ENCODE assay signal across 8 cellular contexts in genomic region chr11:82899957-82900276, GRCh38. TPM values are rescaled to one million over a fixed set of nuclear protein-coding genes. Genes with fewer than 3 reads are reported as not detected.
DNase-seq lines count a peak whose midpoint lies in the region; ATAC-seq and TF ChIP-seq lines count a peak whose summit lies in the region.

No MANE protein-coding gene starts in this region.

- H3K9me3 ChIP-seq in ES-I3 (ENCODE audit: control insufficient read depth, insufficient read depth, low read length), result no peaks in the 10 kb centered on the region

- TF ChIP-seq CTCF in HL-60 (IDR thresholded peaks at IDR 0.05; ENCODE audit: insufficient read depth, low read length) (no peak), cardiac fibroblast (IDR thresholded peaks at IDR 0.05; ENCODE audit: low read depth, low read length) (no peak), GM13977 (IDR thresholded peaks at IDR 0.05; ENCODE audit: extremely low read depth, insufficient read depth, missing control alignments) (no peak)

- in situ Hi-C loops in GM13977 (cut with MboI; ENCODE audit: low pct_unique_long_range_greater_than_20kb, low sequenced_read_pairs, unreplicated experiment), result loop anchor here (10.0 kb wide), 2 partner anchors 175 to 345 kb away; partner anchors contain the start of gene RAB30

- peak overlapping the region; percentile 63 for H3K4me3 ChIP-seq in HL-60 (replicated peaks; ENCODE audit: insufficient read depth, low read length)
- peak overlapping the region; percentile 76 to 78 for H3K4me3 ChIP-seq in cardiac fibroblast (replicated peaks in 1 of 2; ENCODE audit: low read depth in 2 of 2, low read length in 2 of 2)

- H3K36me3 ChIP-seq in ES-I3 (ENCODE audit: insufficient read depth, low read length), result no peaks in the 10 kb centered on the region

- intact Hi-C loops in posterior vena cava (cut with DNase I), result loop anchor here (5.0 to 10.0 kb wide), 4 partner anchors 183 to 355 kb away; partner anchors contain the start of gene ANKRD42 (in 1 of the 2)

- no peaks in the 10 kb centered on the region for H3K27me3 ChIP-seq in HL-60 (ENCODE audit: insufficient read depth, poor library complexity, severe bottlenecking)

- H3K9ac ChIP-seq in ES-I3 (ENCODE audit: low read depth, low read length), result peak overlapping the region; percentile 75

- H3K27ac ChIP-seq in HL-60 (replicated peaks), result peak overlapping the region; percentile 92

- no peak for DNase-seq in HL-60 (ENCODE audit: low read depth in 1 of 2, low spot score in 1 of 2)
- DNase-seq in cardiac fibroblast (ENCODE audit: low read depth in 2 of 2), result no peak
- DNase-seq in myocyte (ENCODE audit: low read depth), result peak; percentile 5
- DNase-seq in GM13977 (ENCODE audit: low spot score), result no peak
- no peak for DNase-seq in posterior vena cava (ENCODE audit: low spot score)
- DNase-seq in GM19240 (ENCODE audit: insufficient read length, low spot score), result no peak

- 0 out of 2 replicates have a peak, but pooled peaks cover 8% of the 10 kb centered on the region for H3K4me1 ChIP-seq in ES-I3 (ENCODE audit: insufficient read depth, low read length)

- no peak for ATAC-seq in activated CD4-positive, CD25-positive, alpha-beta regulatory T cell treated with anti-CD3 and anti-CD28 coated beads, Interleukin-2, amount 50 U/mL, for 24 hours

RNA-seq across cellular contexts. Expression of gene PRCP, which starts 0.3 kb away (rescaled TPM):
- total RNA-seq in myocyte, result 29.6 and 30.3 TPM in 2 replicates
- 37.2 TPM for polyA plus RNA-seq in myocyte (2012)
- total RNA-seq in posterior vena cava, result 100 to 1,000 TPM in 1 of 2 donors, 10 to 100 TPM in 1; 75.9 to 107 TPM

RNA-seq across cellular contexts. Expression of gene DDIAS, which starts 1.6 kb away (rescaled TPM):
- 0.94 and 1.2 TPM in 2 replicates for total RNA-seq in myocyte
- polyA plus RNA-seq in myocyte (2012), result 0.32 TPM
- total RNA-seq in posterior vena cava, result 1 to 10 TPM in 1 of 2 donors, under 1 TPM in 1; 0.86 to 1.2 TPM
